In genomic region chr10:109967739-109968088, GRCh38 we compare ENCODE assay signal across 16 cellular contexts. TPM values are rescaled to one million over a fixed set of nuclear protein-coding genes. Genes with fewer than 3 reads are reported as not detected.
A peak's percentile ranks its signal among the peaks of the same experiment; 100 is the strongest.
DNase-seq lines count a peak whose midpoint lies in the region; ATAC-seq and TF ChIP-seq lines count a peak whose summit lies in the region.
"Had no signal": no experiment of that assay in that cellular context is flagged by ENCODE, and none has a peak within 500 bp of the region (broad histone marks: within the 10 kb centered on the region; RNA-seq: fewer than 3 reads in every experiment).

No MANE protein-coding gene starts in this region.

- no peaks in the 10 kb centered on the region for H3K9me2 ChIP-seq in hepatocyte (replicated peaks; ENCODE audit: insufficient read depth)

- H3K79me2 ChIP-seq in hepatocyte (no peaks in the 10 kb centered on the region), osteoblast (ENCODE audit: insufficient read depth, low read length) (no peaks in the 10 kb centered on the region)

- H3K4me3 ChIP-seq in WI38 (ENCODE audit: low read depth, low read length) (peak overlapping the region; percentile 24), hepatocyte (no peak overlapping the region), osteoblast (ENCODE audit: insufficient read depth, low read length) (peak overlapping the region; percentile 19)

- H3K27me3 ChIP-seq in hepatocyte (no peaks in the 10 kb centered on the region), osteoblast (ENCODE audit: insufficient read depth, low read length) (no peaks in the 10 kb centered on the region)

- TF ChIP-seq CTCF in C4-2B (conservative IDR thresholded peaks at IDR 0.05) (no peak), WI38 (IDR thresholded peaks at IDR 0.05; ENCODE audit: low read depth, low read length) (no peak), hepatocyte (IDR thresholded peaks at IDR 0.05; ENCODE audit: poor library complexity) (no peak), osteoblast (IDR thresholded peaks at IDR 0.05; ENCODE audit: extremely low read depth, low read depth, low read length) (no peak)

- no peak for ATAC-seq in GM19328 (IDR thresholded peaks at IDR 0.05; ENCODE audit: unreplicated experiment)
- no peak for ATAC-seq in GM21526 (IDR thresholded peaks at IDR 0.05; ENCODE audit: low FRiP score, unreplicated experiment)

- H2AFZ ChIP-seq in hepatocyte (no peak overlapping the region), osteoblast (ENCODE audit: low read length) (peak overlapping the region; percentile 39)

- H3K27ac ChIP-seq in C4-2B = peak overlapping the region; percentile 40
- peak overlapping the region; percentile 88 for H3K27ac ChIP-seq in hepatocyte
- peak overlapping the region; percentile 85 for H3K27ac ChIP-seq in osteoblast (ENCODE audit: low read depth, low read length)

- H3K9me3 ChIP-seq in hepatocyte (ENCODE audit: low read depth) = no peaks in the 10 kb centered on the region
- no peaks in the 10 kb centered on the region for H3K9me3 ChIP-seq in osteoblast (ENCODE audit: low read depth, low read length)

- no peak for DNase-seq in hepatocyte (ENCODE audit: low spot score)
- DNase-seq in osteoblast (ENCODE audit: insufficient read length, low spot score, missing footprints) = no peak
- no peak for DNase-seq in activated naive CD4-positive, alpha-beta T cell treated with Interleukin-2 at 50 U/mL for 16 hours
- DNase-seq in NCI-H1048 (lab: John Stamatoyannopoulos, UW) = no peak
- DNase-seq: activated CD4-positive, alpha-beta T cell treated with anti-CD3 and anti-CD28 coated beads for 4 hours; activated CD8-positive, alpha-beta memory T cell treated with anti-CD3 and anti-CD28 coated beads, Interleukin-2, amount 50 U/mL, for 48 hours; activated gamma-delta T cell treated with Interleukin-2 at 50 U/mL for 16 hours; aorta; GF-D8; hippocampal formation; NCI-H226; T-helper 2 cell had no signal

- no peaks in the 10 kb centered on the region for H4K20me1 ChIP-seq in hepatocyte (ENCODE audit: insufficient read depth, poor library complexity, severe bottlenecking)
- H4K20me1 ChIP-seq in osteoblast (ENCODE audit: insufficient read depth, low read length) = no peaks in the 10 kb centered on the region

- H3K4me2 ChIP-seq in hepatocyte (peak overlapping the region; percentile 66), osteoblast (ENCODE audit: insufficient read depth, low read length) (peak overlapping the region; percentile 61)

- H3K36me3 ChIP-seq in hepatocyte (replicated peaks; ENCODE audit: insufficient read depth, low read depth) (no peaks in the 10 kb centered on the region), osteoblast (ENCODE audit: insufficient read depth, low read length) (no peaks in the 10 kb centered on the region)

- H3K4me1 ChIP-seq in hepatocyte (ENCODE audit: insufficient read depth) (peaks cover 72% of the 10 kb centered on the region), osteoblast (ENCODE audit: insufficient read depth, low read length) (peaks cover 49% of the 10 kb centered on the region)

RNA-seq across cellular contexts. Expression of gene ADD3, which starts 40.1 kb away (rescaled TPM):
- total RNA-seq in hepatocyte (206 and 216 TPM in 2 replicates), osteoblast (439 and 1,018 TPM in 2 replicates)
- polyA plus RNA-seq in hepatocyte = 83.2 and 88.6 TPM in 2 replicates

RNA-seq across cellular contexts. Expression of gene XPNPEP1, which starts 44.4 kb away (rescaled TPM):
- total RNA-seq in hepatocyte (89.7 and 99.4 TPM in 2 replicates), osteoblast (123 and 140 TPM in 2 replicates)
- polyA plus RNA-seq in hepatocyte = 40.2 and 55.5 TPM in 2 replicates
